ENCODE assay signal across 8 cellular contexts in genomic region chr4:71270901-71271300, GRCh38.
A peak's percentile ranks its signal among the peaks of the same experiment; 100 is the strongest.
DNase-seq lines count a peak whose midpoint lies in the region; ATAC-seq and TF ChIP-seq lines count a peak whose summit lies in the region.

No MANE protein-coding gene starts in this region.

- H3K27me3 Mint-ChIP-seq in progenitor cell of endocrine pancreas: no peaks in the 10 kb centered on the region

- peaks cover 38% of the 10 kb centered on the region for H3K4me1 Mint-ChIP-seq in progenitor cell of endocrine pancreas (ENCODE audit: low read depth)

- DNase-seq in DMS 273 (lab: John Stamatoyannopoulos, UW; ENCODE audit: unreplicated experiment): peak; percentile 64
- no peak for DNase-seq in DMS 273 treated with DMSO at 0.1 percent for 48 hours (lab: John Stamatoyannopoulos, UW)
- DNase-seq in LoVo (ENCODE audit: low spot score): peak; percentile 8
- DNase-seq in cardiac fibroblast (ENCODE audit: low read depth in 2 of 2): peak; percentile 52 to 53
- DNase-seq in progenitor cell of endocrine pancreas (ENCODE audit: low spot score, unreplicated experiment): no peak
- DNase-seq in cerebellar nuclear complex (lab: John Stamatoyannopoulos, UW): no peak

- no peak overlapping the region for H3K4me3 ChIP-seq in cardiac fibroblast (replicated peaks in 1 of 2; ENCODE audit: low read depth in 2 of 2, low read length in 2 of 2)

- H3K9me3 Mint-ChIP-seq in progenitor cell of endocrine pancreas (ENCODE audit: low read depth): no peaks in the 10 kb centered on the region

- H3K36me3 Mint-ChIP-seq in progenitor cell of endocrine pancreas (ENCODE audit: insufficient read depth): peaks cover 24% of the 10 kb centered on the region

- no peak overlapping the region for H3K4me3 Mint-ChIP-seq in progenitor cell of endocrine pancreas (ENCODE audit: low read depth)

- ATAC-seq in GM19328 (IDR thresholded peaks at IDR 0.05; ENCODE audit: unreplicated experiment): peak; percentile 50
- no peak for ATAC-seq in GM21529 (IDR thresholded peaks at IDR 0.05; ENCODE audit: unreplicated experiment)

- peak overlapping the region; percentile 6 for H3K27ac Mint-ChIP-seq in progenitor cell of endocrine pancreas

- TF ChIP-seq CTCF in cardiac fibroblast (IDR thresholded peaks at IDR 0.05; ENCODE audit: low read depth, low read length) (peak; percentile 43), progenitor cell of endocrine pancreas (IDR thresholded peaks at IDR 0.05; ENCODE audit: unreplicated experiment) (peak; percentile 50)

Comparison
In these comparisons a context has a peak if more than half of its experiments do, and no peak if none do; other contexts are left out.
1. DNase-seq: peak in DMS 273 (single experiment), LoVo (single experiment) and cardiac fibroblast (2 of 2); none in DMS 273 treated with DMSO at 0.1 percent for 48 hours (single experiment), progenitor cell of endocrine pancreas (single experiment) and cerebellar nuclear complex (0 of 2).